In the genomic region with DNA sequence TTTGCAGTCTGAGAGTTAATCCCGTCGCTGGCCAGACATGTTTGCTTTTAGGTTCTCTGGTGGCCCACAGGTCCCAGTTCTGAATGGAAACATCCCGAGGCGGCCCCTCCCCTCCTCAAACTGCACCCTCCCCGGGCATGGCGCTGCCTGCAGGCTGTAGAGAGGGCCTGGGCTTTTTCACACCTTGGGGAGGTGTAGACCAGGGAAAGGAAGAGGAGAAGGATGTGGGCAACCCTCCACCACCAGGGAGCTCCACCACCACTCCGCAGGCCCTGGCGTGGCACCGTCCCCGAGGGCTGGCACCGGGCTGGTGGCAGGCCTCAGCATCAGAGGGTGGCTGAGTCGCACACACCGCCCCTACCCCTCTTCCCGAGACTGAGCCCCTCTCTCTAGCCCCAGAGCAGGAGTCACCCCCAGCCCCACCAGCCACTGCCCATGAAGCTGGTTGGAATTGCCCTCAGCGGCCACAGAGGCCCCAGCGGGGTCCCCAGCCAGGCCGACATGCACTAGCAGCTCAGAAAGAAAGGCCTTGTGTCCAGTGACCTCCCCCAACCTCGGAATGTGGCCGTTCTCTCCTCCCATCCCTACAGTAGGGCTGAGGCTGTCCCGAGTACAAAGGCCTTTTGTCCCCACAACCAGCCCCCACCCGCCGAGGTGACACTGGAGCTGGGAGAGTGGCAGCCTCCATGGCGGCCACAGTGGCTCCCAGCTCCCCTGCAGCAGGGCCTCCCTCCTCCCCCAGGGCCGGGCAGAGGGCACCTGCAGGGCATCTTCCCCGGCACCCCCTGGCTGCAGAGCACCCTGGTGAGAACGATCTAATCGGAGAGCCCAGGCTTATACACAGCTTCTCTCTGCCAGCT, we compare ENCODE assay signal across 9 cellular contexts. TPM values are rescaled to one million over a fixed set of nuclear protein-coding genes. Genes with fewer than 3 reads are reported as not detected.
DNase-seq lines count a peak whose midpoint lies in the region; ATAC-seq lines count a peak whose summit lies in the region.
"Had no signal": no experiment of that assay in that cellular context is flagged by ENCODE, and none has a peak within 500 bp of the region (broad histone marks: within the 10 kb centered on the region; RNA-seq: fewer than 3 reads in every experiment).

No MANE protein-coding gene starts in this region.

- H3K27me3 Mint-ChIP-seq in T-helper 2 cell treated with Interferon-gamma antibody and Interleukin-4, amounts not matched to agents 5 μg/mL and 100 μg/mL, for 36 hours (ENCODE audit: low read depth), result peaks cover 10% of the 10 kb centered on the region
- H3K27me3 Mint-ChIP-seq in naive B cell, result no peaks in the 10 kb centered on the region

- H3K4me1 Mint-ChIP-seq in T-helper 2 cell treated with Interferon-gamma antibody and Interleukin-4, amounts not matched to agents 5 μg/mL and 100 μg/mL, for 36 hours (ENCODE audit: low read depth), result peaks cover 18% of the 10 kb centered on the region
- peaks cover 33 to 59% (median 48%) of the 10 kb centered on the region in 3 donors for H3K4me1 Mint-ChIP-seq in naive B cell

- no peak overlapping the region for H3K4me3 Mint-ChIP-seq in T-helper 2 cell treated with Interferon-gamma antibody and Interleukin-4, amounts not matched to agents 5 μg/mL and 100 μg/mL, for 36 hours
- peak overlapping the region in 7 of 8 donors; percentile 64 to 88 (median 74) for H3K4me3 Mint-ChIP-seq in naive B cell
- H3K4me3 Mint-ChIP-seq: activated naive CD8-positive, alpha-beta T cell had no signal

- H3K9me3 Mint-ChIP-seq in T-helper 2 cell treated with Interferon-gamma antibody and Interleukin-4, amounts not matched to agents 5 μg/mL and 100 μg/mL, for 36 hours, result no peaks in the 10 kb centered on the region
- H3K9me3 Mint-ChIP-seq in naive B cell, result no peaks in the 10 kb centered on the region

- DNase-seq in T-helper 2 cell (peak in 3 of 5 experiments; percentile 26 to 80 (median 37)), UCSD-AML1 (lab: John Stamatoyannopoulos, UW; ENCODE audit: unreplicated experiment) (peak; percentile 51), naive B cell (no peak), GF-D8 (lab: John Stamatoyannopoulos, UW) (no peak)
- no peak for DNase-seq in T-helper 2 cell treated with Interferon-gamma antibody and Interleukin-4, amounts not matched to agents 5 μg/mL and 100 μg/mL, for 36 hours (ENCODE audit: low spot score)
- peak in 2 of 3 donors; percentile 15 to 23 for DNase-seq in effector memory CD4-positive, alpha-beta T cell

- ATAC-seq in naive B cell (ENCODE audit: low read depth in 2 of 2) (peak; percentile 42 to 55), GM21717 (IDR thresholded peaks at IDR 0.05; ENCODE audit: unreplicated experiment) (no peak), HG02885 (IDR thresholded peaks at IDR 0.05; ENCODE audit: poor library complexity, unreplicated experiment) (no peak)

- no peaks in the 10 kb centered on the region for H3K36me3 ChIP-seq in effector memory CD4-positive, alpha-beta T cell (ENCODE audit: control insufficient read depth, insufficient read depth, low read length)

- H3K27ac ChIP-seq in effector memory CD4-positive, alpha-beta T cell (ENCODE audit: insufficient read depth, low read length, poor library complexity, severe bottlenecking), result no peak overlapping the region

- H3K27me3 ChIP-seq in effector memory CD4-positive, alpha-beta T cell (replicated peaks; ENCODE audit: control insufficient read depth, insufficient read depth, low read length, poor library complexity, severe bottlenecking), result no peaks in the 10 kb centered on the region

- no peaks in the 10 kb centered on the region for H3K9me3 ChIP-seq in effector memory CD4-positive, alpha-beta T cell (ENCODE audit: control insufficient read depth, low read length)

- peak overlapping the region; percentile 28 for H3K4me3 ChIP-seq in effector memory CD4-positive, alpha-beta T cell (ENCODE audit: insufficient read depth, low read depth, low read length, poor library complexity, severe bottlenecking)

- peaks cover 20% of the 10 kb centered on the region for H3K4me1 ChIP-seq in effector memory CD4-positive, alpha-beta T cell (ENCODE audit: control insufficient read depth, insufficient read depth, low read length, poor library complexity, severe bottlenecking)

- no peak overlapping the region for H3K27ac Mint-ChIP-seq in T-helper 2 cell treated with Interferon-gamma antibody and Interleukin-4, amounts not matched to agents 5 μg/mL and 100 μg/mL, for 36 hours
- peak overlapping the region in 5 of 6 donors; percentile 92 to 96 (median 95) for H3K27ac Mint-ChIP-seq in naive B cell

- H3K36me3 Mint-ChIP-seq in T-helper 2 cell treated with Interferon-gamma antibody and Interleukin-4, amounts not matched to agents 5 μg/mL and 100 μg/mL, for 36 hours (ENCODE audit: low read depth), result no peaks in the 10 kb centered on the region
- no peaks in the 10 kb centered on the region for H3K36me3 Mint-ChIP-seq in naive B cell
- H3K36me3 Mint-ChIP-seq: activated naive CD8-positive, alpha-beta T cell had no signal

RNA-seq across cellular contexts. Expression of a gene that starts 23.5 kb away (rescaled TPM):
- polyA plus RNA-seq in naive B cell (ENCODE audit: low read depth in 6 of 6), result 10 to 100 TPM in 1 of 6 donors, 1 to 10 TPM in 5; 2.8 to 10.2 (median 5.5) TPM

RNA-seq across cellular contexts. Expression of a gene that starts 58.1 kb away (rescaled TPM):
- polyA plus RNA-seq in naive B cell (ENCODE audit: low read depth in 6 of 6), result under 1 TPM in 2 of 6 donors, not detected in 4; 0.17 to 0.29 TPM

Comparison
In these comparisons a context has a peak if more than half of its experiments do, and no peak if none do; other contexts are left out.
1. DNase-seq: peak in T-helper 2 cell (3 of 5), UCSD-AML1 (single experiment) and effector memory CD4-positive, alpha-beta T cell (2 of 3); none in T-helper 2 cell treated with Interferon-gamma antibody and Interleukin-4, amounts not matched to agents 5 μg/mL and 100 μg/mL, for 36 hours (single experiment), naive B cell (single experiment) and GF-D8 (single experiment).
2. ATAC-seq: peak in naive B cell (2 of 2); none in GM21717 (single experiment) and HG02885 (single experiment).